17 cellular contexts compared by ENCODE assay signal in the genomic region with DNA sequence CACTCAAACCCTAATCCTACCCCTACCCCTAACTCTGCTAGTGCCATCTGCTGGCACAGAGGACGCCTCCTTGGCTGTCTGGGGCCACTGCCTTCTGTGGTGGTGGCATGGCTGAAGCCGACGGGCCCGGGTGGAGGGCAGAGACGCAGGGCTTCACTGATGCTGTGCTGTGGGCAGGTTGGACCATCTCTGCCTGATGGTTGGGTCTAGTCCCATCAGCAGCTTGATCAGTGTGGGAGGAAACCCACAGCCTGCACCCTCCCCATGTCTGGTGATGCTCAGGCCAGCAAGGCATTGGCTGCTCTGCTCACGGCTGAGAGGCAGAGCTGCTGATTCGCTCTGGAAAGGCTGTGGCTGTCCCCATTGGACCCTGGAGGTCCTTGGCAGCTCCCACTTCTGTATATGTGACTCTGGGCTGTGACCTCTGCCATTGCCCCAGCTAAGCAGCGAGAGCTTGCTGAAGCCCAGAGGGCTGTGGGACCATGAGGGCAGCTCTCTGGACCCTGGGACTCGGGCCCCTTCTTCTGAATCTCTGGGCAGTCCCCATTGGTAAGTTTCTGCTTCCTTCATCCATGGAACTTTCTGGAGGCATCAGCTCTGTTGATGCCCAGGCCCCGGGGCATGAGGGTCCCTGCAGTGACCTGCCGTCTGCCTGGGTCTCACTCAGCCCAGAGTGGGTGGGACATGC. TPM values are rescaled to one million over a fixed set of nuclear protein-coding genes. Genes with fewer than 3 reads are reported as not detected.
A peak's percentile ranks its signal among the peaks of the same experiment; 100 is the strongest.
DNase-seq lines count a peak whose midpoint lies in the region; ATAC-seq and TF ChIP-seq lines count a peak whose summit lies in the region.
"Had no signal": no experiment of that assay in that cellular context is flagged by ENCODE, and none has a peak within 500 bp of the region (broad histone marks: within the 10 kb centered on the region; RNA-seq: fewer than 3 reads in every experiment).

SCART1 (plus strand) TSS at position 430 of the 688 bp plus-strand sequence; CDS start at position 483, 53 bp downstream.

- TF ChIP-seq CTCF in esophagus muscularis mucosa (IDR thresholded peaks at IDR 0.05) (no peak), thoracic aorta (IDR thresholded peaks at IDR 0.05) (no peak)

- no peaks in the 10 kb centered on the region for H3K27me3 Mint-ChIP-seq in activated T-helper 1 cell treated with anti-CD3 and anti-CD28 coated beads, Interleukin-12 subunit alpha, Interleukin-12 subunit beta, Interleukin-2, Interleukin-4 antibody, amounts not matched to agents 30 ng/mL and 10 ng/mL and 1 ng/mL, durations not matched to agents 14 hours and 24 hours and 36 hours (ENCODE audit: insufficient read depth)

- no peak for TF ChIP-seq POLR2A in esophagus muscularis mucosa (IDR thresholded peaks at IDR 0.05; ENCODE audit: low read depth)

- H3K4me3 Mint-ChIP-seq in activated T-helper 1 cell treated with anti-CD3 and anti-CD28 coated beads, Interleukin-12 subunit alpha, Interleukin-12 subunit beta, Interleukin-2, Interleukin-4 antibody, amounts not matched to agents 30 ng/mL and 10 ng/mL and 1 ng/mL, durations not matched to agents 14 hours and 24 hours and 36 hours = no peak within 1 kb of the TSS
- H3K4me3 Mint-ChIP-seq: endodermal cell had no signal

- WGBS in esophagus muscularis mucosa = 76% methylated on average over 7 of the region's 11 CpGs

- no peak within 1 kb of the TSS for H3K4me3 ChIP-seq in esophagus muscularis mucosa
- no peak within 1 kb of the TSS for H3K4me3 ChIP-seq in thoracic aorta
- H3K4me3 ChIP-seq: hepatocyte, spleen, uterus had no signal

- H3K36me3 ChIP-seq in esophagus muscularis mucosa (peaks cover 0 to 9% (median 0%) of the 10 kb centered on the region in 4 donors), thoracic aorta (no peaks in the 10 kb centered on the region)
- H3K36me3 ChIP-seq: spleen, uterus had no signal

- H3K36me3 Mint-ChIP-seq in activated T-helper 1 cell treated with anti-CD3 and anti-CD28 coated beads, Interleukin-12 subunit alpha, Interleukin-12 subunit beta, Interleukin-2, Interleukin-4 antibody, amounts not matched to agents 30 ng/mL and 10 ng/mL and 1 ng/mL, durations not matched to agents 14 hours and 24 hours and 36 hours (ENCODE audit: low read depth) = no peaks in the 10 kb centered on the region

- no peaks in the 10 kb centered on the region for H3K4me1 Mint-ChIP-seq in activated T-helper 1 cell treated with anti-CD3 and anti-CD28 coated beads, Interleukin-12 subunit alpha, Interleukin-12 subunit beta, Interleukin-2, Interleukin-4 antibody, amounts not matched to agents 30 ng/mL and 10 ng/mL and 1 ng/mL, durations not matched to agents 14 hours and 24 hours and 36 hours (ENCODE audit: low read depth)
- H3K4me1 Mint-ChIP-seq: endodermal cell had no signal

- H3K27ac Mint-ChIP-seq in activated T-helper 1 cell treated with anti-CD3 and anti-CD28 coated beads, Interleukin-12 subunit alpha, Interleukin-12 subunit beta, Interleukin-2, Interleukin-4 antibody, amounts not matched to agents 30 ng/mL and 10 ng/mL and 1 ng/mL, durations not matched to agents 14 hours and 24 hours and 36 hours = no peak within 1 kb of the TSS
- H3K27ac Mint-ChIP-seq: endodermal cell had no signal

- no peak for TF ChIP-seq EP300 in esophagus muscularis mucosa (IDR thresholded peaks at IDR 0.05)

- ATAC-seq in thoracic aorta (ENCODE audit: insufficient number of reproducible peaks, low FRiP score, low read depth) (no peak), HG03520 (IDR thresholded peaks at IDR 0.05; ENCODE audit: unreplicated experiment) (no peak), GM19397 (IDR thresholded peaks at IDR 0.05; ENCODE audit: unreplicated experiment) (no peak)

- H3K9me3 ChIP-seq in esophagus muscularis mucosa (peaks cover 0 to 6% (median 5%) of the 10 kb centered on the region in 4 donors), thoracic aorta (peaks cover 7% of the 10 kb centered on the region)
- H3K9me3 ChIP-seq: uterus had no signal

- H3K27ac ChIP-seq in esophagus muscularis mucosa (replicated peaks in 1 of 4) (no peak within 1 kb of the TSS), thoracic aorta (no peak within 1 kb of the TSS)
- H3K27ac ChIP-seq: hepatocyte, spleen, uterus had no signal

- intact Hi-C loops in esophagus muscularis mucosa (cut with DNase I) = no loop called here
- intact Hi-C loops in activated T-helper 1 cell treated with anti-CD3 and anti-CD28 coated beads, Interleukin-12 subunit alpha, Interleukin-12 subunit beta, Interleukin-2, Interleukin-4 antibody, amounts not matched to agents 30 ng/mL and 10 ng/mL and 1 ng/mL, durations not matched to agents 14 hours and 24 hours and 36 hours (cut with micrococcal nuclease) = no loop called here

- H3K9me3 Mint-ChIP-seq in activated T-helper 1 cell treated with anti-CD3 and anti-CD28 coated beads, Interleukin-12 subunit alpha, Interleukin-12 subunit beta, Interleukin-2, Interleukin-4 antibody, amounts not matched to agents 30 ng/mL and 10 ng/mL and 1 ng/mL, durations not matched to agents 14 hours and 24 hours and 36 hours = peaks cover 9% of the 10 kb centered on the region

- H3K4me1 ChIP-seq in esophagus muscularis mucosa = no peaks in the 10 kb centered on the region
- no peaks in the 10 kb centered on the region for H3K4me1 ChIP-seq in thoracic aorta (ENCODE audit: control insufficient read depth in 1 of 2, low read depth in 2 of 2)
- H3K4me1 ChIP-seq: spleen, uterus had no signal

- DNase-seq in activated naive CD4-positive, alpha-beta T cell treated with Interleukin-2 at 50 U/mL for 16 hours = peak; percentile 32
- no peak for DNase-seq in activated naive CD4-positive, alpha-beta T cell (lab: John Stamatoyannopoulos, UW)
- DNase-seq in NCI-H146 treated with DMSO at 0.1 percent for 48 hours (lab: John Stamatoyannopoulos, UW; ENCODE audit: unreplicated experiment) = peak; percentile 39
- DNase-seq in esophagus muscularis mucosa (ENCODE audit: extremely low spot score) = peak; percentile 78
- no peak for DNase-seq in thoracic aorta (ENCODE audit: low spot score)
- DNase-seq in activated T-helper 1 cell treated with anti-CD3 and anti-CD28 coated beads, Interleukin-12 subunit alpha, Interleukin-12 subunit beta, Interleukin-2, Interleukin-4 antibody, amounts not matched to agents 30 ng/mL and 10 ng/mL and 1 ng/mL, durations not matched to agents 14 hours and 24 hours and 36 hours (ENCODE audit: low spot score) = no peak
- DNase-seq: Calu3; endodermal cell; GF-D8; NCI-H1930; NCI-H524 treated with DMSO at 0.1 percent for 48 hours; spleen; stimulated activated naive CD4-positive, alpha-beta T cell had no signal

- no peaks in the 10 kb centered on the region for H3K27me3 ChIP-seq in esophagus muscularis mucosa
- H3K27me3 ChIP-seq in thoracic aorta (replicated peaks; ENCODE audit: insufficient read depth) = no peaks in the 10 kb centered on the region
- H3K27me3 ChIP-seq: hepatocyte, spleen, uterus had no signal

RNA-seq across cellular contexts. Expression of gene SCART1, which starts in this region (rescaled TPM):
- total RNA-seq in esophagus muscularis mucosa (1 to 10 TPM in 3 of 4 donors, under 1 TPM in 1; 0.65 to 1.7 (median 1.4) TPM), thoracic aorta (10 to 100 TPM; 10.6 to 12.1 TPM)
- total RNA-seq in activated T-helper 1 cell treated with anti-CD3 and anti-CD28 coated beads, Interleukin-12 subunit alpha, Interleukin-12 subunit beta, Interleukin-2, Interleukin-4 antibody, amounts not matched to agents 30 ng/mL and 10 ng/mL and 1 ng/mL, durations not matched to agents 14 hours and 24 hours and 36 hours = 1.2 and 1.5 TPM in 2 replicates

Comparison
In these comparisons a context has a peak if more than half of its experiments do, and no peak if none do; other contexts are left out.
1. DNase-seq: peak in activated naive CD4-positive, alpha-beta T cell treated with Interleukin-2 at 50 U/mL for 16 hours (single experiment), NCI-H146 treated with DMSO at 0.1 percent for 48 hours (single experiment) and esophagus muscularis mucosa (single experiment); none in activated naive CD4-positive, alpha-beta T cell (0 of 4), thoracic aorta (single experiment) and activated T-helper 1 cell treated with anti-CD3 and anti-CD28 coated beads, Interleukin-12 subunit alpha, Interleukin-12 subunit beta, Interleukin-2, Interleukin-4 antibody, amounts not matched to agents 30 ng/mL and 10 ng/mL and 1 ng/mL, durations not matched to agents 14 hours and 24 hours and 36 hours (single experiment).